Comparison of ENCODE assay signal across 14 cellular contexts in the genomic region with DNA sequence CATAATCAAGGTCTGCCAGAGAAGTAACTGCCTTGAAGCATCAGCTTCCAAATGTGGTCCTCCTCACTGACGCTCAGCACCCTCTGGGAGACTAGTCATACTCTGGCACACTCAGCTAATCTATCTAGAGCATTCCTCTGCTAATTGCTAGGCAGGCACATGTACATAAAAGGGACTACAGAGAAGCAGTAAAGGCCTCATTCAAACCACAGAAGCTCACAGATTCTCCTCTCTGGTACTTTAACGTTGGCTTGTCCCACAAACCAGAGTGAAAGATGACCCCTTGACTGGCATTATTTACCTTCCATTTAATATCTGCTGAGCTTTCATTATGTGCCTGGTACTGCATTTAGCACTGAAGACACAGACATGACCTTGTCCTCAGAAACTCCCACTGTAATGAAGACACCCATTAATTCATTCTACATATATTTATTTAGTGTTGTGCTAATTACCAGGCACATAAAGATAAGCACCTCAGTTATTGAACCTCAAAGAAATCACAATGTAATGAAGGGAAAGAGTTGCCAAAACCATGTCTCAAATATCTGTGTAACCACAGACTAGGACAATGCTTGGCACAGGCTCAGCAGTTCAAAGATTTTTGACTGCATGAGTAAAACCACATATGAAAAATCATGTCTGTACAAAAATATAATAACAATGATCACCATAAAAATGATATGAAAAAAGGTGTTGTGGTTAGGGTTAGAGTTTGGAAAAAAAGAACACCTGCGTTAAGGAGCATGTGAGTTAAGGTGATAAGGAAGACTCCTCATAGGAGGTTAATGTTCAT.
DNase-seq lines count a peak whose midpoint lies in the region; ATAC-seq and TF ChIP-seq lines count a peak whose summit lies in the region.
"Had no signal": no experiment of that assay in that cellular context is flagged by ENCODE, and none has a peak within 500 bp of the region (broad histone marks: within the 10 kb centered on the region; RNA-seq: fewer than 3 reads in every experiment).

No MANE protein-coding gene starts in this region.

- DNase-seq in GM03348 (ENCODE audit: low spot score), result peak; percentile 22
- DNase-seq in NCI-H2081 (lab: John Stamatoyannopoulos, UW), result peak; percentile 10 to 67
- peak; percentile 64 for DNase-seq in choroid plexus epithelial cell (ENCODE audit: low read depth)
- DNase-seq in mucosa of gallbladder (ENCODE audit: low spot score), result peak; percentile 69
- DNase-seq in UCSD-AML1 (lab: John Stamatoyannopoulos, UW; ENCODE audit: unreplicated experiment), result no peak
- no peak for DNase-seq in activated naive CD4-positive, alpha-beta T cell treated with anti-CD3 and anti-CD28 coated beads for 36 hours
- DNase-seq: activated CD8-positive, alpha-beta memory T cell treated with anti-CD3 and anti-CD28 coated beads for 24 hours; Caco-2; Karpas-422; naive thymus-derived CD8-positive, alpha-beta T cell had no signal

- no peak overlapping the region for H3K27ac Mint-ChIP-seq in activated naive CD4-positive, alpha-beta T cell treated with anti-CD3 and anti-CD28 coated beads for 36 hours
- H3K27ac Mint-ChIP-seq: activated naive CD8-positive, alpha-beta T cell; naive thymus-derived CD8-positive, alpha-beta T cell had no signal

- intact Hi-C loops in activated naive CD4-positive, alpha-beta T cell treated with anti-CD3 and anti-CD28 coated beads for 36 hours (cut with micrococcal nuclease), result no loop called here

- H3K4me1 Mint-ChIP-seq in activated naive CD4-positive, alpha-beta T cell treated with anti-CD3 and anti-CD28 coated beads for 36 hours (ENCODE audit: low read depth), result no peaks in the 10 kb centered on the region
- H3K4me1 Mint-ChIP-seq: naive thymus-derived CD8-positive, alpha-beta T cell had no signal

- no peaks in the 10 kb centered on the region for H3K36me3 Mint-ChIP-seq in activated naive CD4-positive, alpha-beta T cell treated with anti-CD3 and anti-CD28 coated beads for 36 hours (ENCODE audit: low read depth)
- H3K36me3 Mint-ChIP-seq: activated naive CD8-positive, alpha-beta T cell had no signal

- H3K27me3 Mint-ChIP-seq in activated naive CD4-positive, alpha-beta T cell treated with anti-CD3 and anti-CD28 coated beads for 36 hours (ENCODE audit: low read depth), result no peaks in the 10 kb centered on the region
- H3K27me3 Mint-ChIP-seq: activated naive CD8-positive, alpha-beta T cell; naive thymus-derived CD8-positive, alpha-beta T cell had no signal

- no peak for TF ChIP-seq CTCF in choroid plexus epithelial cell (conservative IDR thresholded peaks at IDR 0.05; ENCODE audit: low read depth, low read length)

- CTCF ChIA-PET in activated naive CD4-positive, alpha-beta T cell treated with anti-CD3 and anti-CD28 coated beads for 36 hours (lab: Charles Lee), result no interaction called here

- no peak overlapping the region for H3K4me3 ChIP-seq in choroid plexus epithelial cell (ENCODE audit: low read depth, low read length)

- ATAC-seq in HG02852 (IDR thresholded peaks at IDR 0.05; ENCODE audit: unreplicated experiment) (no peak), GM18868 (IDR thresholded peaks at IDR 0.05; ENCODE audit: unreplicated experiment) (no peak)
- ATAC-seq: HCT116; naive thymus-derived CD8-positive, alpha-beta T cell had no signal

- H3K4me3 Mint-ChIP-seq in activated naive CD4-positive, alpha-beta T cell treated with anti-CD3 and anti-CD28 coated beads for 36 hours, result no peak overlapping the region
- H3K4me3 Mint-ChIP-seq: activated naive CD8-positive, alpha-beta T cell; naive thymus-derived CD8-positive, alpha-beta T cell had no signal

- H3K9me3 Mint-ChIP-seq in activated naive CD4-positive, alpha-beta T cell treated with anti-CD3 and anti-CD28 coated beads for 36 hours, result peaks cover 25% of the 10 kb centered on the region

Comparison
In these comparisons a context has a peak if more than half of its experiments do, and no peak if none do; other contexts are left out.
1. DNase-seq: peak in GM03348 (single experiment), NCI-H2081 (2 of 2), choroid plexus epithelial cell (single experiment) and mucosa of gallbladder (single experiment); none in UCSD-AML1 (single experiment) and activated naive CD4-positive, alpha-beta T cell treated with anti-CD3 and anti-CD28 coated beads for 36 hours (single experiment).